Comparison of ENCODE assay signal across 14 cellular contexts in the genomic region with DNA sequence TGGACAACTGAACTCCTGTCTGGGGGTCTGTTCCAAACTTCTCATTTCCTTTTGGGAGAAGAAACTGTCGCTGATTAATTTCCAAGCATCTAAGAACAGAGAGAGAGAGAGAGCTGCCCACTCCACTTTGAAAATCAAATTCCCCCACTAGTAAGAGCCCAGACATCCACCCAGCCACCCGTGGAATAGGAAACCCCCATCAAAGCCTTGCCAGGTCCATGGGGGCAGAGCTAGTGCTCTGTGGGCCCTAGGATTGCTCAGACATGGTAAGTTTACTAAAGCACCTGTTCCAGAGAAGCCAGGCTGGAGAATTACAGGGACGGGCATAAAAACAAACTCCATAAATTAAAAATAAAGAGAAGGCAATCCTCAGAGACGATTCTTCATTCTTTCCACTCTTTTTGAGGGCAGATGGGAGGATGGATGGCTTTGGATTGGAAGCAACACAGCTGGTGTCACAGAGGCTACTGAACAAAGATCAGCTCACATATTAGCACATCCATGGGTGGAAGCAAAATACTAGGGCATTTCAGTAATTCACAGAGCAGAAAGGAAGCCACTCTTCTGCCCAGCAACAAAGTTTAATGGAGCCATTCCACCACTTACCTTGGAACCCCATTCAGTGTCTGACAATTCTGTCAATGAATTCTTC.
"Had no signal": no experiment of that assay in that cellular context is flagged by ENCODE, and none has a peak within 500 bp of the region (broad histone marks: within the 10 kb centered on the region; RNA-seq: fewer than 3 reads in every experiment).

No MANE protein-coding gene starts in this region.

- H3K27ac Mint-ChIP-seq: natural killer cell treated with Interleukin-12 subunit alpha and Interleukin-12 subunit beta and Interleukin-15 and Interleukin-18, amount 100 ng/mL, for 72 hours had no signal

- H3K4me3 ChIP-seq: hepatocyte, prostate gland, tibial artery had no signal

- H3K9me3 Mint-ChIP-seq: natural killer cell treated with Interleukin-12 subunit alpha and Interleukin-12 subunit beta and Interleukin-15 and Interleukin-18, amount 100 ng/mL, for 72 hours had no signal

- DNase-seq: activated CD4-positive, alpha-beta T cell treated with anti-CD3 and anti-CD28 coated beads for 1 hour; activated CD4-positive, alpha-beta T cell treated with anti-CD3 and anti-CD28 coated beads, Interleukin-2, amount 50 U/mL, for 4 hours; activated effector memory CD4-positive, alpha-beta T cell treated with Interleukin-2 at 50 U/mL for 16 hours; activated naive CD4-positive, alpha-beta T cell treated with anti-CD3 and anti-CD28 coated beads, Interleukin-2, amount 50 U/mL, for 16 hours; activated T-cell treated with anti-CD3 and anti-CD28 coated beads, Interleukin-2, amount 50 U/mL, for 1 hour; cortex of kidney; kidney; mesendoderm; T-helper 1 cell; tibial artery had no signal

- H3K4me1 ChIP-seq: prostate gland had no signal

- H3K27ac ChIP-seq: hepatocyte, VCaP had no signal

- H3K27me3 ChIP-seq: hepatocyte, tibial artery had no signal

- H3K9me3 ChIP-seq: prostate gland, tibial artery had no signal

- H3K4me3 Mint-ChIP-seq: natural killer cell treated with Interleukin-12 subunit alpha and Interleukin-12 subunit beta and Interleukin-15 and Interleukin-18, amount 100 ng/mL, for 72 hours had no signal

- H3K36me3 ChIP-seq: prostate gland, tibial artery had no signal

- ATAC-seq: natural killer cell treated with Interleukin-12 subunit alpha and Interleukin-12 subunit beta and Interleukin-15 and Interleukin-18, amount 100 ng/mL, for 72 hours had no signal

- H3K27me3 Mint-ChIP-seq: natural killer cell treated with Interleukin-12 subunit alpha and Interleukin-12 subunit beta and Interleukin-15 and Interleukin-18, amount 100 ng/mL, for 72 hours had no signal

- H3K36me3 Mint-ChIP-seq: natural killer cell treated with Interleukin-12 subunit alpha and Interleukin-12 subunit beta and Interleukin-15 and Interleukin-18, amount 100 ng/mL, for 72 hours had no signal
